ENCODE assay signal across 1 cellular context in genomic region chr12:724194-724855, GRCh38.
TF ChIP-seq lines count a peak whose summit lies in the region.

No MANE protein-coding gene starts in this region.

TF ChIP-seq in GM23338, 12 proteins besides CTCF, POLR2A, EP300 and RAD21 (continued from another document):
- no peak for TF ChIP-seq ZNF462 (CRISPR knock-in tag; IDR thresholded peaks at IDR 0.05)
- TF ChIP-seq ZNF331 (CRISPR knock-in tag; IDR thresholded peaks at IDR 0.05; ENCODE audit: low read depth): no peak
- no peak for TF ChIP-seq POLR2AphosphoS5 (IDR thresholded peaks at IDR 0.05; ENCODE audit: low read depth)
- TF ChIP-seq CREB1 (CRISPR knock-in tag; IDR thresholded peaks at IDR 0.05; ENCODE audit: low read depth): no peak
TF ChIP-seq in GM23338: peak in this region for 0.
